18 cellular contexts compared by ENCODE assay signal in the genomic region with DNA sequence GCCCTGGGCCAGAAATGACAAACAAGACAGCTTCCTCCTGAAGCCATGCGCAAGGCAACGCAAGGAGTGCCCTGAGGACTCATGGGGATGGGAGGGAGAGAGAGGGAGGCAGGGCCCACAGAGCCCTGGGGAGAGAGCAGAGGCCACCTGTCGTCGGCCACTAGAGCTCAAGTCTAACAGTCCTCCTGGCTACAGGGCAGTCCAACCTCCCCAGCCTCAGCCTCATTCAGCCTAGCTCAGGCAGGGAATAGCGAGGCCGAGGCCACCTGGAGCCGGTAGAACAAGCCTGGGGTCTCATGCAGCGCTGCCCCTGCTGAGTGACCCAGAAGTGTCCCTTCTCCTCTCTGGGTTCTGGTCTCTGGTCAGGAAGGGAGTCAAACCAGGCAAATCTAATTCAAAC.
DNase-seq lines count a peak whose midpoint lies in the region; ATAC-seq and TF ChIP-seq lines count a peak whose summit lies in the region.
"Had no signal": no experiment of that assay in that cellular context is flagged by ENCODE, and none has a peak within 500 bp of the region (broad histone marks: within the 10 kb centered on the region; RNA-seq: fewer than 3 reads in every experiment).

No MANE protein-coding gene starts in this region.

- peaks cover 13% of the 10 kb centered on the region for H3K36me3 Mint-ChIP-seq in activated naive CD4-positive, alpha-beta T cell treated with anti-CD3 and anti-CD28 coated beads, Interleukin-2, amount 50 U/mL, for 24 hours
- H3K36me3 Mint-ChIP-seq in T-cell: peaks cover 40% of the 10 kb centered on the region

- CTCF ChIA-PET in T-cell (lab: Charles Lee): interaction anchor here (1.0 to 1.5 kb wide), 2 partner anchors 13 to 63 kb away, joined by 3 read pairs; no protein-coding TSS in a partner anchor

- no peaks in the 10 kb centered on the region for H3K9me3 ChIP-seq in testis
- H3K9me3 ChIP-seq: pancreas, sigmoid colon had no signal

- no peaks in the 10 kb centered on the region for H3K27me3 Mint-ChIP-seq in activated naive CD4-positive, alpha-beta T cell treated with anti-CD3 and anti-CD28 coated beads, Interleukin-2, amount 50 U/mL, for 24 hours
- no peaks in the 10 kb centered on the region for H3K27me3 Mint-ChIP-seq in T-cell

- H3K27ac ChIP-seq in testis: no peak overlapping the region
- H3K27ac ChIP-seq: pancreas, sigmoid colon had no signal

- H3K4me3 Mint-ChIP-seq in activated naive CD4-positive, alpha-beta T cell treated with anti-CD3 and anti-CD28 coated beads, Interleukin-2, amount 50 U/mL, for 24 hours: peak overlapping the region; percentile 80
- peak overlapping the region; percentile 63 to 89 (median 65) for H3K4me3 Mint-ChIP-seq in T-cell

- H3K4me3 ChIP-seq in testis: no peak overlapping the region
- H3K4me3 ChIP-seq: K562, pancreas, sigmoid colon had no signal

- WGBS in testis, 2 donors: 95% methylated on average over 8 of the region's 8 CpGs; no CpG with 5 or more reads in 1 of the 2 donors

- peak overlapping the region; percentile 99 for H3K27ac Mint-ChIP-seq in activated naive CD4-positive, alpha-beta T cell treated with anti-CD3 and anti-CD28 coated beads, Interleukin-2, amount 50 U/mL, for 24 hours
- peak overlapping the region; percentile 97 to 99 for H3K27ac Mint-ChIP-seq in T-cell

- no peaks in the 10 kb centered on the region for H3K27me3 ChIP-seq in testis
- H3K27me3 ChIP-seq: pancreas, sigmoid colon had no signal

- TF ChIP-seq CTCF in testis (IDR thresholded peaks at IDR 0.05): no peak

- ATAC-seq in T-cell (replicated peaks in 1 of 4): no peak
- no peak for ATAC-seq in HG02885 (IDR thresholded peaks at IDR 0.05; ENCODE audit: poor library complexity, unreplicated experiment)
- no peak for ATAC-seq in GM21528 (IDR thresholded peaks at IDR 0.05; ENCODE audit: low FRiP score, unreplicated experiment)
- ATAC-seq: K562, pancreas had no signal

- POLR2A ChIA-PET in T-cell (lab: Charles Lee): no interaction called here

- peaks cover 98% of the 10 kb centered on the region for H3K4me1 Mint-ChIP-seq in activated naive CD4-positive, alpha-beta T cell treated with anti-CD3 and anti-CD28 coated beads, Interleukin-2, amount 50 U/mL, for 24 hours
- H3K4me1 Mint-ChIP-seq in T-cell: peaks cover 99 to 100% (median 100%) of the 10 kb centered on the region in 3 donors

- no peak for TF ChIP-seq POLR2A in testis (IDR thresholded peaks at IDR 0.05)

- intact Hi-C loops in testis (cut with DNase I; ENCODE audit: low total_unique reads): no loop called here

- no peaks in the 10 kb centered on the region for H3K4me1 ChIP-seq in testis
- H3K4me1 ChIP-seq: pancreas, sigmoid colon had no signal

- no peak for DNase-seq in activated naive CD4-positive, alpha-beta T cell treated with anti-CD3 and anti-CD28 coated beads, Interleukin-2, amount 50 U/mL, for 16 hours
- DNase-seq in T-cell (no peak), ecto neural progenitor cell (ENCODE audit: low spot score) (peak; percentile 55), testis (no peak)
- DNase-seq: AML-193; central memory CD4-positive, alpha-beta T cell; effector CD8-positive, alpha-beta T cell; HCEC 1CT; head of caudate nucleus; NCI-H2029; NCI-H446; pancreas; SHP77; sigmoid colon had no signal

- H3K36me3 ChIP-seq in testis (ENCODE audit: low read depth, missing control alignments): no peaks in the 10 kb centered on the region
- H3K36me3 ChIP-seq: pancreas, sigmoid colon had no signal

- H3K9me3 Mint-ChIP-seq in activated naive CD4-positive, alpha-beta T cell treated with anti-CD3 and anti-CD28 coated beads, Interleukin-2, amount 50 U/mL, for 24 hours: no peaks in the 10 kb centered on the region
- no peaks in the 10 kb centered on the region for H3K9me3 Mint-ChIP-seq in T-cell
